Comparison of ENCODE assay signal across 8 cellular contexts in genomic region chr10:105952153-105952552, GRCh38.
DNase-seq lines count a peak whose midpoint lies in the region; ATAC-seq and TF ChIP-seq lines count a peak whose summit lies in the region.

No MANE protein-coding gene starts in this region.

- no peak for TF ChIP-seq CTCF in lower leg skin (IDR thresholded peaks at IDR 0.05)

- intact Hi-C loops in lower leg skin (cut with DNase I; ENCODE audit: low total_unique reads): no loop called here

- ATAC-seq in GM18907 (IDR thresholded peaks at IDR 0.05; ENCODE audit: unreplicated experiment): peak; percentile 95
- peak; percentile 68 for ATAC-seq in HG02943 (IDR thresholded peaks at IDR 0.05; ENCODE audit: low read depth, unreplicated experiment)

- 0 to 4% methylated on average over 3 of the region's 3 CpGs for WGBS in lower leg skin, 2 donors

- no peak overlapping the region for H3K4me3 ChIP-seq in lower leg skin (ENCODE audit: low read depth, poor library complexity, severe bottlenecking)

- DNase-seq in OCI-M1 (lab: John Stamatoyannopoulos, UW): peak; percentile 60
- peak; percentile 25 for DNase-seq in iPS DF 4.7 (ENCODE audit: extremely low read depth, low spot score)
- peak; percentile 44 for DNase-seq in ureter (ENCODE audit: low spot score)
- no peak for DNase-seq in NK-92 treated with Interleukin-12 subunit alpha and Interleukin-12 subunit beta, amount 100 ng/mL, for 24 hours (lab: John Stamatoyannopoulos, UW)
- DNase-seq in lower leg skin (ENCODE audit: low spot score in 2 of 2): no peak
- DNase-seq in activated gamma-delta T cell (lab: John Stamatoyannopoulos, UW): no peak

- no peak for TF ChIP-seq POLR2A in lower leg skin (IDR thresholded peaks at IDR 0.05)

Comparison
In these comparisons a context has a peak if more than half of its experiments do, and no peak if none do; other contexts are left out.
1. DNase-seq: peak in OCI-M1 (single experiment), iPS DF 4.7 (single experiment) and ureter (single experiment); none in NK-92 treated with Interleukin-12 subunit alpha and Interleukin-12 subunit beta, amount 100 ng/mL, for 24 hours (single experiment), lower leg skin (0 of 2) and activated gamma-delta T cell (single experiment).